In the genomic region with DNA sequence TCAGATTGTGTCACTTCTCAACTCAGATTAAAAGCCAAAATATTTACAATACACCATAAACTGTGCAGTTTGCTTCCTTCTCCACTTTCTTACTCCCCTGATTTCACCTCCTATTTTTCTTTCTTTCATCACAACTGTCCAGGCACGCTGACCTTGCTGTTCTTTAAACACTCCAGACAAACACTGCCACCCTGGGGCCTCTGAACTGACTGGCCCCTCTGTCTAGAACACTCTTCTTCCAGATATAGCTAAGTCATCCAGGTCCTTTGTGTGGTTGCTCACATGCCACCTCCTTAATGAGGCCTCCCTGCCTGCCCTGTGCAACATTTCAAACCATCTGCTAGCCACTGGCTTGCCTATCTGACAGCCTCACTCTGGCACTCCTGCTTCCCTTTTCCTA, we compare ENCODE assay signal across 1 cellular context.
A peak's percentile ranks its signal among the peaks of the same experiment; 100 is the strongest.
TF ChIP-seq lines count a peak whose summit lies in the region.

No MANE protein-coding gene starts in this region.

TF ChIP-seq in HepG2, 621 proteins besides CTCF, POLR2A, EP300 and RAD21 (continued from another document and continues in another):
- TF ChIP-seq, protein P1, sequence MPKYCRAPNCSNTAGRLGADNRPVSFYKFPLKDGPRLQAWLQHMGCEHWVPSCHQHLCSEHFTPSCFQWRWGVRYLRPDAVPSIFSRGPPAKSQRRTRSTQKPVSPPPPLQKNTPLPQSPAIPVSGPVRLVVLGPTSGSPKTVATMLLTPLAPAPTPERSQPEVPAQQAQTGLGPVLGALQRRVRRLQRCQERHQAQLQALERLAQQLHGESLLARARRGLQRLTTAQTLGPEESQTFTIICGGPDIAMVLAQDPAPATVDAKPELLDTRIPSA (CRISPR knock-in tag; IDR thresholded peaks at IDR 0.05; ENCODE audit: borderline replicate concordance): no peak
- TF ChIP-seq REL (CRISPR knock-in tag; conservative IDR thresholded peaks at IDR 0.05) (no peak), ZBTB3 (CRISPR knock-in tag; IDR thresholded peaks at IDR 0.05; ENCODE audit: borderline replicate concordance, low read depth) (no peak), ZNF782 (CRISPR knock-in tag; IDR thresholded peaks at IDR 0.05; ENCODE audit: borderline replicate concordance) (no peak), ZNF569 (CRISPR knock-in tag; IDR thresholded peaks at IDR 0.05; ENCODE audit: borderline replicate concordance) (no peak), FOXA1 (IDR thresholded peaks at IDR 0.05) (no peak), FOXA1 (CRISPR knock-in tag; IDR thresholded peaks at IDR 0.05) (0 out of 2 replicates have a peak, but pooled peaks have one; percentile 4), MTA1 (CRISPR knock-in tag; IDR thresholded peaks at IDR 0.05; ENCODE audit: borderline replicate concordance) (no peak), SP140L (CRISPR knock-in tag; IDR thresholded peaks at IDR 0.05; ENCODE audit: borderline replicate concordance) (no peak), ZNF547 (CRISPR knock-in tag; IDR thresholded peaks at IDR 0.05) (no peak), HNRNPL (IDR thresholded peaks at IDR 0.05; ENCODE audit: low read depth, low read length) (no peak), CBX1 (IDR thresholded peaks at IDR 0.05; ENCODE audit: low read depth) (no peak), ZSCAN9 (CRISPR knock-in tag; IDR thresholded peaks at IDR 0.05; ENCODE audit: borderline replicate concordance) (no peak), ZNF652 (CRISPR knock-in tag; IDR thresholded peaks at IDR 0.05; ENCODE audit: borderline replicate concordance, low read depth) (no peak), ZNF878 (CRISPR knock-in tag; IDR thresholded peaks at IDR 0.05) (no peak), MIER3 (CRISPR knock-in tag; IDR thresholded peaks at IDR 0.05; ENCODE audit: borderline replicate concordance) (no peak), GATA4 (IDR thresholded peaks at IDR 0.05; ENCODE audit: borderline replicate concordance, low read depth) (no peak), ZNF431 (CRISPR knock-in tag; IDR thresholded peaks at IDR 0.05; ENCODE audit: borderline replicate concordance, low read depth) (no peak), ZSCAN20 (CRISPR knock-in tag; IDR thresholded peaks at IDR 0.05; ENCODE audit: borderline replicate concordance) (no peak), AHR (CRISPR knock-in tag; IDR thresholded peaks at IDR 0.05) (no peak)
- TF ChIP-seq, protein P2, sequence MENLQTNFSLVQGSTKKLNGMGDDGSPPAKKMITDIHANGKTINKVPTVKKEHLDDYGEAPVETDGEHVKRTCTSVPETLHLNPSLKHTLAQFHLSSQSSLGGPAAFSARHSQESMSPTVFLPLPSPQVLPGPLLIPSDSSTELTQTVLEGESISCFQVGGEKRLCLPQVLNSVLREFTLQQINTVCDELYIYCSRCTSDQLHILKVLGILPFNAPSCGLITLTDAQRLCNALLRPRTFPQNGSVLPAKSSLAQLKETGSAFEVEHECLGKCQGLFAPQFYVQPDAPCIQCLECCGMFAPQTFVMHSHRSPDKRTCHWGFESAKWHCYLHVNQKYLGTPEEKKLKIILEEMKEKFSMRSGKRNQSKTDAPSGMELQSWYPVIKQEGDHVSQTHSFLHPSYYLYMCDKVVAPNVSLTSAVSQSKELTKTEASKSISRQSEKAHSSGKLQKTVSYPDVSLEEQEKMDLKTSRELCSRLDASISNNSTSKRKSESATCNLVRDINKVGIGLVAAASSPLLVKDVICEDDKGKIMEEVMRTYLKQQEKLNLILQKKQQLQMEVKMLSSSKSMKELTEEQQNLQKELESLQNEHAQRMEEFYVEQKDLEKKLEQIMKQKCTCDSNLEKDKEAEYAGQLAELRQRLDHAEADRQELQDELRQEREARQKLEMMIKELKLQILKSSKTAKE (CRISPR knock-in tag; IDR thresholded peaks at IDR 0.05; ENCODE audit: borderline replicate concordance): no peak
- TF ChIP-seq, protein P3, sequence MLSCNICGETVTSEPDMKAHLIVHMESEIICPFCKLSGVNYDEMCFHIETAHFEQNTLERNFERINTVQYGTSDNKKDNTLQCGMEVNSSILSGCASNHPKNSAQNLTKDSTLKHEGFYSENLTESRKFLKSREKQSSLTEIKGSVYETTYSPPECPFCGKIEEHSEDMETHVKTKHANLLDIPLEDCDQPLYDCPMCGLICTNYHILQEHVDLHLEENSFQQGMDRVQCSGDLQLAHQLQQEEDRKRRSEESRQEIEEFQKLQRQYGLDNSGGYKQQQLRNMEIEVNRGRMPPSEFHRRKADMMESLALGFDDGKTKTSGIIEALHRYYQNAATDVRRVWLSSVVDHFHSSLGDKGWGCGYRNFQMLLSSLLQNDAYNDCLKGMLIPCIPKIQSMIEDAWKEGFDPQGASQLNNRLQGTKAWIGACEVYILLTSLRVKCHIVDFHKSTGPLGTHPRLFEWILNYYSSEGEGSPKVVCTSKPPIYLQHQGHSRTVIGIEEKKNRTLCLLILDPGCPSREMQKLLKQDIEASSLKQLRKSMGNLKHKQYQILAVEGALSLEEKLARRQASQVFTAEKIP (CRISPR knock-in tag; IDR thresholded peaks at IDR 0.05; ENCODE audit: borderline replicate concordance): no peak
- TF ChIP-seq, protein P4, sequence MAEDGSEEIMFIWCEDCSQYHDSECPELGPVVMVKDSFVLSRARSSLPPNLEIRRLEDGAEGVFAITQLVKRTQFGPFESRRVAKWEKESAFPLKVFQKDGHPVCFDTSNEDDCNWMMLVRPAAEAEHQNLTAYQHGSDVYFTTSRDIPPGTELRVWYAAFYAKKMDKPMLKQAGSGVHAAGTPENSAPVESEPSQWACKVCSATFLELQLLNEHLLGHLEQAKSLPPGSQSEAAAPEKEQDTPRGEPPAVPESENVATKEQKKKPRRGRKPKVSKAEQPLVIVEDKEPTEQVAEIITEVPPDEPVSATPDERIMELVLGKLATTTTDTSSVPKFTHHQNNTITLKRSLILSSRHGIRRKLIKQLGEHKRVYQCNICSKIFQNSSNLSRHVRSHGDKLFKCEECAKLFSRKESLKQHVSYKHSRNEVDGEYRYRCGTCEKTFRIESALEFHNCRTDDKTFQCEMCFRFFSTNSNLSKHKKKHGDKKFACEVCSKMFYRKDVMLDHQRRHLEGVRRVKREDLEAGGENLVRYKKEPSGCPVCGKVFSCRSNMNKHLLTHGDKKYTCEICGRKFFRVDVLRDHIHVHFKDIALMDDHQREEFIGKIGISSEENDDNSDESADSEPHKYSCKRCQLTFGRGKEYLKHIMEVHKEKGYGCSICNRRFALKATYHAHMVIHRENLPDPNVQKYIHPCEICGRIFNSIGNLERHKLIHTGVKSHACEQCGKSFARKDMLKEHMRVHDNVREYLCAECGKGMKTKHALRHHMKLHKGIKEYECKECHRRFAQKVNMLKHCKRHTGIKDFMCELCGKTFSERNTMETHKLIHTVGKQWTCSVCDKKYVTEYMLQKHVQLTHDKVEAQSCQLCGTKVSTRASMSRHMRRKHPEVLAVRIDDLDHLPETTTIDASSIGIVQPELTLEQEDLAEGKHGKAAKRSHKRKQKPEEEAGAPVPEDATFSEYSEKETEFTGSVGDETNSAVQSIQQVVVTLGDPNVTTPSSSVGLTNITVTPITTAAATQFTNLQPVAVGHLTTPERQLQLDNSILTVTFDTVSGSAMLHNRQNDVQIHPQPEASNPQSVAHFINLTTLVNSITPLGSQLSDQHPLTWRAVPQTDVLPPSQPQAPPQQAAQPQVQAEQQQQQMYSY (CRISPR knock-in tag; IDR thresholded peaks at IDR 0.05): no peak
- TF ChIP-seq, protein P5, sequence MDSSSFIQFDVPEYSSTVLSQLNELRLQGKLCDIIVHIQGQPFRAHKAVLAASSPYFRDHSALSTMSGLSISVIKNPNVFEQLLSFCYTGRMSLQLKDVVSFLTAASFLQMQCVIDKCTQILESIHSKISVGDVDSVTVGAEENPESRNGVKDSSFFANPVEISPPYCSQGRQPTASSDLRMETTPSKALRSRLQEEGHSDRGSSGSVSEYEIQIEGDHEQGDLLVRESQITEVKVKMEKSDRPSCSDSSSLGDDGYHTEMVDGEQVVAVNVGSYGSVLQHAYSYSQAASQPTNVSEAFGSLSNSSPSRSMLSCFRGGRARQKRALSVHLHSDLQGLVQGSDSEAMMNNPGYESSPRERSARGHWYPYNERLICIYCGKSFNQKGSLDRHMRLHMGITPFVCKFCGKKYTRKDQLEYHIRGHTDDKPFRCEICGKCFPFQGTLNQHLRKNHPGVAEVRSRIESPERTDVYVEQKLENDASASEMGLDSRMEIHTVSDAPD (CRISPR knock-in tag; IDR thresholded peaks at IDR 0.05): no peak
- TF ChIP-seq, protein P6, sequence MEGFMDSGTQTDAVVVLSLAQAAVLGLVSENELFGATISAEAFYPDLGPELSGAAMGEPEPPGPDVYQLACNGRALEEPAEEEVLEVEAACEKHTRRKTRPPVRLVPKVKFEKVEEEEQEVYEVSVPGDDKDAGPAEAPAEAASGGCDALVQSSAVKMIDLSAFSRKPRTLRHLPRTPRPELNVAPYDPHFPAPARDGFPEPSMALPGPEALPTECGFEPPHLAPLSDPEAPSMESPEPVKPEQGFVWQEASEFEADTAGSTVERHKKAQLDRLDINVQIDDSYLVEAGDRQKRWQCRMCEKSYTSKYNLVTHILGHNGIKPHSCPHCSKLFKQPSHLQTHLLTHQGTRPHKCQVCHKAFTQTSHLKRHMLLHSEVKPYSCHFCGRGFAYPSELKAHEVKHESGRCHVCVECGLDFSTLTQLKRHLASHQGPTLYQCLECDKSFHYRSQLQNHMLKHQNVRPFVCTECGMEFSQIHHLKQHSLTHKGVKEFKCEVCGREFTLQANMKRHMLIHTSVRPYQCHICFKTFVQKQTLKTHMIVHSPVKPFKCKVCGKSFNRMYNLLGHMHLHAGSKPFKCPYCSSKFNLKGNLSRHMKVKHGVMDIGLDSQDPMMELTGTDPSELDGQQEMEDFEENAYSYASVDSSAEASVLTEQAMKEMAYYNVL (CRISPR knock-in tag; IDR thresholded peaks at IDR 0.05; ENCODE audit: borderline replicate concordance): peak; percentile 24; the same call in 1 of the 2 replicates
- TF ChIP-seq, protein P7, sequence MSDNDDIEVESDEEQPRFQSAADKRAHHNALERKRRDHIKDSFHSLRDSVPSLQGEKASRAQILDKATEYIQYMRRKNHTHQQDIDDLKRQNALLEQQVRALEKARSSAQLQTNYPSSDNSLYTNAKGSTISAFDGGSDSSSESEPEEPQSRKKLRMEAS (IDR thresholded peaks at IDR 0.05): peak; percentile 46; the same call in 1 of the 2 replicates
- TF ChIP-seq, protein P8, sequence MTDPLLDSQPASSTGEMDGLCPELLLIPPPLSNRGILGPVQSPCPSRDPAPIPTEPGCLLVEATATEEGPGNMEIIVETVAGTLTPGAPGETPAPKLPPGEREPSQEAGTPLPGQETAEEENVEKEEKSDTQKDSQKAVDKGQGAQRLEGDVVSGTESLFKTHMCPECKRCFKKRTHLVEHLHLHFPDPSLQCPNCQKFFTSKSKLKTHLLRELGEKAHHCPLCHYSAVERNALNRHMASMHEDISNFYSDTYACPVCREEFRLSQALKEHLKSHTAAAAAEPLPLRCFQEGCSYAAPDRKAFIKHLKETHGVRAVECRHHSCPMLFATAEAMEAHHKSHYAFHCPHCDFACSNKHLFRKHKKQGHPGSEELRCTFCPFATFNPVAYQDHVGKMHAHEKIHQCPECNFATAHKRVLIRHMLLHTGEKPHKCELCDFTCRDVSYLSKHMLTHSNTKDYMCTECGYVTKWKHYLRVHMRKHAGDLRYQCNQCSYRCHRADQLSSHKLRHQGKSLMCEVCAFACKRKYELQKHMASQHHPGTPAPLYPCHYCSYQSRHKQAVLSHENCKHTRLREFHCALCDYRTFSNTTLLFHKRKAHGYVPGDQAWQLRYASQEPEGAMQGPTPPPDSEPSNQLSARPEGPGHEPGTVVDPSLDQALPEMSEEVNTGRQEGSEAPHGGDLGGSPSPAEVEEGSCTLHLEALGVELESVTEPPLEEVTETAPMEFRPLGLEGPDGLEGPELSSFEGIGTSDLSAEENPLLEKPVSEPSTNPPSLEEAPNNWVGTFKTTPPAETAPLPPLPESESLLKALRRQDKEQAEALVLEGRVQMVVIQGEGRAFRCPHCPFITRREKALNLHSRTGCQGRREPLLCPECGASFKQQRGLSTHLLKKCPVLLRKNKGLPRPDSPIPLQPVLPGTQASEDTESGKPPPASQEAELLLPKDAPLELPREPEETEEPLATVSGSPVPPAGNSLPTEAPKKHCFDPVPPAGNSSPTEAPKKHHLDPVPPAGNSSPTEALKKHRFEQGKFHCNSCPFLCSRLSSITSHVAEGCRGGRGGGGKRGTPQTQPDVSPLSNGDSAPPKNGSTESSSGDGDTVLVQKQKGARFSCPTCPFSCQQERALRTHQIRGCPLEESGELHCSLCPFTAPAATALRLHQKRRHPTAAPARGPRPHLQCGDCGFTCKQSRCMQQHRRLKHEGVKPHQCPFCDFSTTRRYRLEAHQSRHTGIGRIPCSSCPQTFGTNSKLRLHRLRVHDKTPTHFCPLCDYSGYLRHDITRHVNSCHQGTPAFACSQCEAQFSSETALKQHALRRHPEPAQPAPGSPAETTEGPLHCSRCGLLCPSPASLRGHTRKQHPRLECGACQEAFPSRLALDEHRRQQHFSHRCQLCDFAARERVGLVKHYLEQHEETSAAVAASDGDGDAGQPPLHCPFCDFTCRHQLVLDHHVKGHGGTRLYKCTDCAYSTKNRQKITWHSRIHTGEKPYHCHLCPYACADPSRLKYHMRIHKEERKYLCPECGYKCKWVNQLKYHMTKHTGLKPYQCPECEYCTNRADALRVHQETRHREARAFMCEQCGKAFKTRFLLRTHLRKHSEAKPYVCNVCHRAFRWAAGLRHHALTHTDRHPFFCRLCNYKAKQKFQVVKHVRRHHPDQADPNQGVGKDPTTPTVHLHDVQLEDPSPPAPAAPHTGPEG (CRISPR knock-in tag; IDR thresholded peaks at IDR 0.05): no peak
- TF ChIP-seq, protein P9, sequence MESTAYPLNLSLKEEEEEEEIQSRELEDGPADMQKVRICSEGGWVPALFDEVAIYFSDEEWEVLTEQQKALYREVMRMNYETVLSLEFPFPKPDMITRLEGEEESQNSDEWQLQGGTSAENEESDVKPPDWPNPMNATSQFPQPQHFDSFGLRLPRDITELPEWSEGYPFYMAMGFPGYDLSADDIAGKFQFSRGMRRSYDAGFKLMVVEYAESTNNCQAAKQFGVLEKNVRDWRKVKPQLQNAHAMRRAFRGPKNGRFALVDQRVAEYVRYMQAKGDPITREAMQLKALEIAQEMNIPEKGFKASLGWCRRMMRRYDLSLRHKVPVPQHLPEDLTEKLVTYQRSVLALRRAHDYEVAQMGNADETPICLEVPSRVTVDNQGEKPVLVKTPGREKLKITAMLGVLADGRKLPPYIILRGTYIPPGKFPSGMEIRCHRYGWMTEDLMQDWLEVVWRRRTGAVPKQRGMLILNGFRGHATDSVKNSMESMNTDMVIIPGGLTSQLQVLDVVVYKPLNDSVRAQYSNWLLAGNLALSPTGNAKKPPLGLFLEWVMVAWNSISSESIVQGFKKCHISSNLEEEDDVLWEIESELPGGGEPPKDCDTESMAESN (CRISPR knock-in tag; conservative IDR thresholded peaks at IDR 0.05): no peak
- TF ChIP-seq, protein P10, sequence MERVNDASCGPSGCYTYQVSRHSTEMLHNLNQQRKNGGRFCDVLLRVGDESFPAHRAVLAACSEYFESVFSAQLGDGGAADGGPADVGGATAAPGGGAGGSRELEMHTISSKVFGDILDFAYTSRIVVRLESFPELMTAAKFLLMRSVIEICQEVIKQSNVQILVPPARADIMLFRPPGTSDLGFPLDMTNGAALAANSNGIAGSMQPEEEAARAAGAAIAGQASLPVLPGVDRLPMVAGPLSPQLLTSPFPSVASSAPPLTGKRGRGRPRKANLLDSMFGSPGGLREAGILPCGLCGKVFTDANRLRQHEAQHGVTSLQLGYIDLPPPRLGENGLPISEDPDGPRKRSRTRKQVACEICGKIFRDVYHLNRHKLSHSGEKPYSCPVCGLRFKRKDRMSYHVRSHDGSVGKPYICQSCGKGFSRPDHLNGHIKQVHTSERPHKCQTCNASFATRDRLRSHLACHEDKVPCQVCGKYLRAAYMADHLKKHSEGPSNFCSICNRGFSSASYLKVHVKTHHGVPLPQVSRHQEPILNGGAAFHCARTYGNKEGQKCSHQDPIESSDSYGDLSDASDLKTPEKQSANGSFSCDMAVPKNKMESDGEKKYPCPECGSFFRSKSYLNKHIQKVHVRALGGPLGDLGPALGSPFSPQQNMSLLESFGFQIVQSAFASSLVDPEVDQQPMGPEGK (CRISPR knock-in tag; IDR thresholded peaks at IDR 0.05): peak; percentile 48
